18 cellular contexts compared by ENCODE assay signal in genomic region chr6:163352966-163353365, GRCh38.
"Had no signal": no experiment of that assay in that cellular context is flagged by ENCODE, and none has a peak within 500 bp of the region (broad histone marks: within the 10 kb centered on the region; RNA-seq: fewer than 3 reads in every experiment).

No MANE protein-coding gene starts in this region.

- H3K27ac ChIP-seq: tibial artery, vagina had no signal

- H3K27me3 ChIP-seq: right lobe of liver, tibial artery, vagina had no signal

- DNase-seq: activated CD4-positive, alpha-beta memory T cell treated with anti-CD3 and anti-CD28 coated beads for 36 hours; activated CD4-positive, alpha-beta T cell treated with anti-CD3 and anti-CD28 coated beads for 48 hours; activated naive CD4-positive, alpha-beta T cell treated with Interleukin-2 at 50 U/mL for 16 hours; activated naive CD8-positive, alpha-beta T cell treated with anti-CD3 and anti-CD28 coated beads for 36 hours; activated T-cell treated with anti-CD3 and anti-CD28 coated beads, Interleukin-2, amount 50 U/mL, for 48 hours; effector CD4-positive, alpha-beta T cell; foreskin fibroblast; occipital lobe; right lobe of liver; small intestine; stimulated activated CD4-positive, alpha-beta T cell treated with anti-CD3 and anti-CD28 coated beads, Interleukin-15, amount 100 ng/mL, for 24 hours; stimulated activated CD8-positive, alpha-beta memory T cell treated with anti-CD3 and anti-CD28 coated beads, Interleukin-4, amount 100 ng/mL, for 48 hours; stimulated activated naive CD4-positive, alpha-beta T cell; SW 1271; T-helper 17 cell; tibial artery had no signal

- H3K4me3 ChIP-seq: right lobe of liver, tibial artery, vagina had no signal

- H3K9me3 ChIP-seq: right lobe of liver, tibial artery, vagina had no signal

- H3K36me3 ChIP-seq: right lobe of liver, tibial artery, vagina had no signal

- H3K4me1 ChIP-seq: right lobe of liver had no signal

- ATAC-seq: left lobe of liver, T-helper 17 cell had no signal
